In the genomic region with DNA sequence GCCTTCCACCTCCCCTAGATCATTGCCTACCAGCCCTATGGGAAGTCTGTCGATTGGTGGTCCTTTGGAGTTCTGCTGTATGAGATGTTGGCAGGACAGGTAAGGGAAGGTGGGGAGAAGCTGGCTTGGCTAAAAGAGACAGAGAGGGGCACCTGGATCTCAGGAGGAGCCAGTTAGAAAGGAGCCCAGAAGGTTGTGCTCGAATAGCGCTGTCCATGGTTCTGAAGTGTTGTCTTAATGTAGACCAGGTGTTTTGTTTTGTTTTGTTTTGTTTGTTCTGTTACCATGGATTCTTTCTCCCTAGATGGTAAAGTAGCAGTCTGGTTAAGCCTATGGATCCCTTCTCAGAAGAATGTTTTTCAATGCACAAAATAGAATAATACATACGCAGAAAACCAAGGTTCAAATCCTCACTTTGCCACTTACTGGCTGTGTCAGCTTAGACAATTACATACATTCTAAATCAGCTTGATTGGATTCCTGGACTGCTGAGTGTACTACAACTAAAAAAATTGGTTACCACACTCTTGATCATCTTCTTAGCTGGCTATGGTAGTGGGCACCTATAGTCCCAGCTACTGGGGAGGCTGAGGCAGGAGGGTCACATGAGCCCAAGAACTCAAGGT, we compare ENCODE assay signal across 8 cellular contexts. TPM values are rescaled to one million over a fixed set of nuclear protein-coding genes. Genes with fewer than 3 reads are reported as not detected.
DNase-seq lines count a peak whose midpoint lies in the region; ATAC-seq lines count a peak whose summit lies in the region.

No MANE protein-coding gene starts in this region.

- in situ Hi-C loops in T47D (cut with HindIII; ENCODE audit: low pct_unique_long_range_greater_than_20kb, low sequenced_read_pairs): no loop called here

- ATAC-seq in GM19023 (IDR thresholded peaks at IDR 0.05; ENCODE audit: unreplicated experiment): no peak

- DNase-seq in NOMO-1 treated with DMSO at 0.1 percent for 48 hours (lab: John Stamatoyannopoulos, UW; ENCODE audit: unreplicated experiment) (peak; percentile 37), NOMO-1 treated with dmso at 0.1 percent for 144 hours (lab: John Stamatoyannopoulos, UW; ENCODE audit: unreplicated experiment) (no peak), NAMALWA (ENCODE audit: low spot score) (peak; percentile 81), T47D (ENCODE audit: low read depth in 1 of 2, low spot score in 1 of 2) (peak; percentile 75 to 85), myocyte (ENCODE audit: low read depth) (peak; percentile 55), occipital lobe (lab: John Stamatoyannopoulos, UW) (no peak), NCI-H2227 (lab: John Stamatoyannopoulos, UW; ENCODE audit: unreplicated experiment) (no peak)

RNA-seq across cellular contexts. Expression of gene CACNG7, which starts 5.9 kb away (rescaled TPM):
- total RNA-seq in myocyte (not detected in 2 replicates), occipital lobe (10.9 TPM)
- polyA plus RNA-seq in myocyte (2012): not detected

RNA-seq across cellular contexts. Expression of gene PRKCG, which starts 21.2 kb away (rescaled TPM):
- total RNA-seq in myocyte: not detected in 2 replicates
- 0.03 TPM for polyA plus RNA-seq in myocyte (2012)
- total RNA-seq in occipital lobe: 1.7 TPM

RNA-seq across cellular contexts. Expression of gene MYADM, which starts 35.5 kb away (rescaled TPM):
- total RNA-seq in myocyte: 43.9 and 78.9 TPM in 2 replicates
- polyA plus RNA-seq in myocyte (2012): 103 TPM
- total RNA-seq in occipital lobe: 3.3 TPM

RNA-seq across cellular contexts. Expression of gene CACNG8, which starts 59.6 kb away (rescaled TPM):
- total RNA-seq in myocyte (0.03 TPM in 1 of 2 replicates, not detected in the other), occipital lobe (4.7 TPM)
- polyA plus RNA-seq in myocyte (2012): 0.03 TPM

Comparison
In these comparisons a context has a peak if more than half of its experiments do, and no peak if none do; other contexts are left out.
1. DNase-seq: peak in NOMO-1 treated with DMSO at 0.1 percent for 48 hours (single experiment), NAMALWA (single experiment), T47D (2 of 2) and myocyte (single experiment); none in NOMO-1 treated with dmso at 0.1 percent for 144 hours (single experiment), occipital lobe (single experiment) and NCI-H2227 (single experiment).
2. RNA of gene CACNG7, which starts 5.9 kb away (total RNA-seq): 10.9 TPM in occipital lobe (single experiment); not detected in myocyte; every median in the first group is over 10 times any median in the second.
3. RNA of gene MYADM, which starts 35.5 kb away (total RNA-seq): 43.9 to 78.9 TPM in myocyte; 3.3 TPM in occipital lobe (single experiment); every median in the first group is over 10 times any median in the second.